ENCODE assay signal across 22 cellular contexts in genomic region chr2:60853512-60853911, GRCh38.
"Had no signal": no experiment of that assay in that cellular context is flagged by ENCODE, and none has a peak within 500 bp of the region (broad histone marks: within the 10 kb centered on the region; RNA-seq: fewer than 3 reads in every experiment).

No MANE protein-coding gene starts in this region.

- H3K4me3 Mint-ChIP-seq: activated naive CD8-positive, alpha-beta T cell treated with anti-CD3 and anti-CD28 coated beads for 36 hours; activated T-cell treated with anti-CD3 and anti-CD28 coated beads, Interleukin-2, amount 50 U/mL, for 24 hours; activated T-helper 17 cell treated with anti-CD3 and anti-CD28 coated beads, Interleukin-2, amount 50 U/mL, for 72 hours; neural progenitor cell; T-helper 17 cell had no signal

- H3K4me1 ChIP-seq: esophagus muscularis mucosa, neural progenitor cell had no signal

- ATAC-seq: activated T-helper 17 cell treated with anti-CD3 and anti-CD28 coated beads, Interleukin-2, amount 50 U/mL, for 72 hours; naive thymus-derived CD4-positive, alpha-beta T cell; T-helper 17 cell had no signal

- H3K9ac ChIP-seq: neural progenitor cell had no signal

- H2AFZ ChIP-seq: neural progenitor cell had no signal

- H3K27ac ChIP-seq: esophagus muscularis mucosa, neural progenitor cell, thoracic aorta, upper lobe of left lung, VCaP had no signal

- H3K36me3 ChIP-seq: esophagus muscularis mucosa, neural progenitor cell, thoracic aorta, upper lobe of left lung had no signal

- H3K36me3 Mint-ChIP-seq: activated naive CD8-positive, alpha-beta T cell treated with anti-CD3 and anti-CD28 coated beads for 36 hours; naive thymus-derived CD4-positive, alpha-beta T cell; neural progenitor cell had no signal

- H3K9me3 Mint-ChIP-seq: activated naive CD8-positive, alpha-beta T cell treated with anti-CD3 and anti-CD28 coated beads for 36 hours; activated T-cell treated with anti-CD3 and anti-CD28 coated beads, Interleukin-2, amount 50 U/mL, for 24 hours; activated T-helper 17 cell treated with anti-CD3 and anti-CD28 coated beads, Interleukin-2, amount 50 U/mL, for 72 hours; naive thymus-derived CD4-positive, alpha-beta T cell; neural progenitor cell had no signal

- DNase-seq: activated CD4-positive, alpha-beta T cell treated with anti-CD3 and anti-CD28 coated beads for 1 hour; activated naive CD8-positive, alpha-beta T cell treated with anti-CD3 and anti-CD28 coated beads for 36 hours; activated T-cell treated with anti-CD3 and anti-CD28 coated beads, Interleukin-2, amount 50 U/mL, for 24 hours; amniotic stem cell; cerebellar nuclear complex; head of caudate nucleus; naive thymus-derived CD4-positive, alpha-beta T cell; stimulated activated CD4-positive, alpha-beta T cell treated with anti-CD3 and anti-CD28 coated beads, Interleukin-2, amount 100 ng/mL, for 48 hours; stimulated activated CD8-positive, alpha-beta memory T cell treated with anti-CD3 and anti-CD28 coated beads, Interleukin-4, amount 100 ng/mL, for 48 hours; stimulated activated naive CD4-positive, alpha-beta T cell treated with Interleukin-2 at 50 U/mL for 16 hours; SW 1271; T-helper 17 cell; upper lobe of left lung had no signal

- H3K4me1 Mint-ChIP-seq: activated T-helper 17 cell treated with anti-CD3 and anti-CD28 coated beads, Interleukin-2, amount 50 U/mL, for 72 hours; neural progenitor cell had no signal

- H3K27me3 Mint-ChIP-seq: activated naive CD8-positive, alpha-beta T cell treated with anti-CD3 and anti-CD28 coated beads for 36 hours; activated T-cell treated with anti-CD3 and anti-CD28 coated beads, Interleukin-2, amount 50 U/mL, for 24 hours; activated T-helper 17 cell treated with anti-CD3 and anti-CD28 coated beads, Interleukin-2, amount 50 U/mL, for 72 hours; T-helper 17 cell had no signal

- H3K9me3 ChIP-seq: esophagus muscularis mucosa, thoracic aorta, upper lobe of left lung had no signal

- H3K4me2 ChIP-seq: neural progenitor cell had no signal

- FAIRE-seq: frontal cortex, islet of Langerhans had no signal

- H3K27ac Mint-ChIP-seq: activated naive CD8-positive, alpha-beta T cell treated with anti-CD3 and anti-CD28 coated beads for 36 hours; activated T-cell treated with anti-CD3 and anti-CD28 coated beads, Interleukin-2, amount 50 U/mL, for 24 hours; activated T-helper 17 cell treated with anti-CD3 and anti-CD28 coated beads, Interleukin-2, amount 50 U/mL, for 72 hours; neural progenitor cell; T-helper 17 cell had no signal

- H3K4me3 ChIP-seq: coronary artery, esophagus muscularis mucosa, lung, neural progenitor cell, thoracic aorta, upper lobe of left lung had no signal

- H3K27me3 ChIP-seq: esophagus muscularis mucosa, neural progenitor cell, upper lobe of left lung had no signal
